23 cellular contexts compared by ENCODE assay signal in the genomic region with DNA sequence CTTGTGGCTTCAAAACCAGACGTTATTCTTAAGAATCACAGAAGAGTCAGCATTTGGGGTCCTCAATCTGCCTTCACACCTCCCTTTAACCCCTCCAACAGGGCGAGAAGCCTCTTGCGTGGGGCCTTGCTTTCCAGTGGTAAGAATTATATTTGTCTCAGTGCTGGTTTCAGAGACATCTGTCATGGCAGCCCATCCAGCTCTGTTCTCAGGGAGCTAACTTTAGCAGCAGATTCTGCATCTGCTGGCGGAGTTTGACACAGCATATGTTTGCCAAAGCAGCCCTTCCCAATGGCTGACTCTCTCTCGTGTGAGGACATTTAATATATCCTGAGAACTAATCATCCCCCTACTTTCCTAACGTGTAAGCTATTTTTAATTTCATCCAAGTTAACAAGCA.
DNase-seq lines count a peak whose midpoint lies in the region; ATAC-seq and TF ChIP-seq lines count a peak whose summit lies in the region.
"Had no signal": no experiment of that assay in that cellular context is flagged by ENCODE, and none has a peak within 500 bp of the region (broad histone marks: within the 10 kb centered on the region; RNA-seq: fewer than 3 reads in every experiment).

No MANE protein-coding gene starts in this region.

- H2AFZ ChIP-seq in OCI-LY3 (ENCODE audit: low read depth, low read length): peak overlapping the region; percentile 14; the same call in 1 of the 2 replicates

- H4K20me1 ChIP-seq in OCI-LY3 (ENCODE audit: insufficient read depth, low read length): no peaks in the 10 kb centered on the region

- H3K27ac Mint-ChIP-seq in activated CD4-positive, alpha-beta memory T cell treated with anti-CD3 and anti-CD28 coated beads for 36 hours: no peak overlapping the region
- H3K27ac Mint-ChIP-seq: activated naive CD4-positive, alpha-beta T cell treated with anti-CD3 and anti-CD28 coated beads, Interleukin-2, amount 50 U/mL, for 24 hours; naive thymus-derived CD8-positive, alpha-beta T cell had no signal

- H3K27me3 ChIP-seq in OCI-LY3 (ENCODE audit: low read depth, low read length) (peaks cover 21% of the 10 kb centered on the region), cardiac muscle cell (no peaks in the 10 kb centered on the region)
- H3K27me3 ChIP-seq: ascending aorta, right lobe of liver, transverse colon had no signal

- no peak overlapping the region for H3K4me3 Mint-ChIP-seq in activated CD4-positive, alpha-beta memory T cell treated with anti-CD3 and anti-CD28 coated beads for 36 hours
- H3K4me3 Mint-ChIP-seq: activated naive CD4-positive, alpha-beta T cell treated with anti-CD3 and anti-CD28 coated beads, Interleukin-2, amount 50 U/mL, for 24 hours; central memory CD8-positive, alpha-beta T cell; naive thymus-derived CD8-positive, alpha-beta T cell had no signal

- no peaks in the 10 kb centered on the region for H3K36me3 Mint-ChIP-seq in activated CD4-positive, alpha-beta memory T cell treated with anti-CD3 and anti-CD28 coated beads for 36 hours
- H3K36me3 Mint-ChIP-seq: activated naive CD4-positive, alpha-beta T cell treated with anti-CD3 and anti-CD28 coated beads, Interleukin-2, amount 50 U/mL, for 24 hours; naive thymus-derived CD8-positive, alpha-beta T cell had no signal

- no peaks in the 10 kb centered on the region for H3K4me1 Mint-ChIP-seq in activated CD4-positive, alpha-beta memory T cell treated with anti-CD3 and anti-CD28 coated beads for 36 hours (ENCODE audit: low read depth)
- H3K4me1 Mint-ChIP-seq: activated naive CD4-positive, alpha-beta T cell treated with anti-CD3 and anti-CD28 coated beads, Interleukin-2, amount 50 U/mL, for 24 hours; central memory CD8-positive, alpha-beta T cell had no signal

- TF ChIP-seq CTCF in OCI-LY3 (IDR thresholded peaks at IDR 0.05; ENCODE audit: low read depth, low read length) (no peak), cardiac muscle cell (IDR thresholded peaks at IDR 0.05; ENCODE audit: low read depth, low read length) (no peak), GM20000 (IDR thresholded peaks at IDR 0.05; ENCODE audit: extremely low read depth, missing control alignments) (no peak)

- H3K9me3 Mint-ChIP-seq in activated CD4-positive, alpha-beta memory T cell treated with anti-CD3 and anti-CD28 coated beads for 36 hours: no peaks in the 10 kb centered on the region
- H3K9me3 Mint-ChIP-seq: activated naive CD4-positive, alpha-beta T cell treated with anti-CD3 and anti-CD28 coated beads, Interleukin-2, amount 50 U/mL, for 24 hours; central memory CD8-positive, alpha-beta T cell; naive thymus-derived CD8-positive, alpha-beta T cell had no signal

- H3K36me3 ChIP-seq in OCI-LY3 (replicated peaks; ENCODE audit: low read depth, low read length): no peaks in the 10 kb centered on the region
- no peaks in the 10 kb centered on the region for H3K36me3 ChIP-seq in cardiac muscle cell
- H3K36me3 ChIP-seq: ascending aorta, right lobe of liver, stomach, transverse colon had no signal

- DNase-seq in cardiac muscle cell (ENCODE audit: low read depth in 1 of 2, low spot score in 1 of 2): peak in 1 of 2 donors; percentile 36
- peak; percentile 48 for DNase-seq in occipital lobe (lab: John Stamatoyannopoulos, UW)
- no peak for DNase-seq in NCI-H748 (lab: John Stamatoyannopoulos, UW; ENCODE audit: unreplicated experiment)
- no peak for DNase-seq in HUDEP-2 (lab: John Stamatoyannopoulos, UW; ENCODE audit: unreplicated experiment in 76 of 76)
- DNase-seq in GM20000 (ENCODE audit: low spot score): no peak
- DNase-seq in activated CD4-positive, alpha-beta memory T cell treated with anti-CD3 and anti-CD28 coated beads for 36 hours: no peak
- DNase-seq: left cardiac atrium; mesenchymal stem cell; naive thymus-derived CD8-positive, alpha-beta T cell; NCI-H1417; NCI-H526; right lobe of liver; SK-N-SH; stimulated activated CD4-positive, alpha-beta T cell treated with anti-CD3 and anti-CD28 coated beads, Interleukin-15, amount 100 ng/mL, for 24 hours; stomach; transverse colon had no signal

- peaks cover 6% of the 10 kb centered on the region for H3K27me3 Mint-ChIP-seq in activated CD4-positive, alpha-beta memory T cell treated with anti-CD3 and anti-CD28 coated beads for 36 hours
- H3K27me3 Mint-ChIP-seq: activated naive CD4-positive, alpha-beta T cell treated with anti-CD3 and anti-CD28 coated beads, Interleukin-2, amount 50 U/mL, for 24 hours had no signal

- peaks cover 9% of the 10 kb centered on the region for H3K4me1 ChIP-seq in OCI-LY3 (ENCODE audit: low read length)
- peaks cover 4% of the 10 kb centered on the region for H3K4me1 ChIP-seq in cardiac muscle cell (ENCODE audit: low read depth)
- H3K4me1 ChIP-seq: ascending aorta, stomach, transverse colon had no signal

- no peak overlapping the region for H3K4me2 ChIP-seq in OCI-LY3 (ENCODE audit: low read length)
- H3K4me2 ChIP-seq: SK-N-SH had no signal

- H3K79me2 ChIP-seq in OCI-LY3 (ENCODE audit: low read length): no peaks in the 10 kb centered on the region

- peak; percentile 33 for ATAC-seq in GM19351 (IDR thresholded peaks at IDR 0.05; ENCODE audit: unreplicated experiment)
- ATAC-seq: naive thymus-derived CD8-positive, alpha-beta T cell; right lobe of liver had no signal

- intact Hi-C loops in activated CD4-positive, alpha-beta memory T cell treated with anti-CD3 and anti-CD28 coated beads for 36 hours (cut with micrococcal nuclease): no loop called here

- POLR2A ChIA-PET in activated CD4-positive, alpha-beta memory T cell treated with anti-CD3 and anti-CD28 coated beads for 36 hours (lab: Charles Lee): no interaction called here

- H3K27ac ChIP-seq in OCI-LY3 (ENCODE audit: low read length) (no peak overlapping the region), cardiac muscle cell (peak overlapping the region; percentile 36)
- H3K27ac ChIP-seq: ascending aorta, C4-2B, right lobe of liver, RWPE1, stomach, transverse colon had no signal

- CTCF ChIA-PET in activated CD4-positive, alpha-beta memory T cell treated with anti-CD3 and anti-CD28 coated beads for 36 hours (lab: Charles Lee): interaction anchor here (1.1 to 1.2 kb wide), 2 partner anchors 31 to 63 kb away, joined by 3 to 4 read pairs; no protein-coding TSS in a partner anchor

- H3K9me3 ChIP-seq in OCI-LY3 (ENCODE audit: insufficient read depth, low read length) (no peaks in the 10 kb centered on the region), cardiac muscle cell (ENCODE audit: low read depth) (no peaks in the 10 kb centered on the region)
- H3K9me3 ChIP-seq: ascending aorta, right lobe of liver, SK-N-SH, stomach, transverse colon had no signal

- no peak overlapping the region for H3K4me3 ChIP-seq in OCI-LY3 (ENCODE audit: low read length)
- no peak overlapping the region for H3K4me3 ChIP-seq in cardiac muscle cell
- H3K4me3 ChIP-seq: ascending aorta, right lobe of liver, stomach, transverse colon had no signal

- H3K9ac ChIP-seq in OCI-LY3 (ENCODE audit: low read length): no peak overlapping the region
- H3K9ac ChIP-seq: SK-N-SH had no signal
